Comparison of ENCODE assay signal across 22 cellular contexts in genomic region chr14:51929156-51929555, GRCh38.
DNase-seq lines count a peak whose midpoint lies in the region; ATAC-seq and TF ChIP-seq lines count a peak whose summit lies in the region.
"Had no signal": no experiment of that assay in that cellular context is flagged by ENCODE, and none has a peak within 500 bp of the region (broad histone marks: within the 10 kb centered on the region; RNA-seq: fewer than 3 reads in every experiment).

No MANE protein-coding gene starts in this region.

- H3K36me3 Mint-ChIP-seq in CD4-positive, CD25-positive, alpha-beta regulatory T cell, result peaks cover 35% of the 10 kb centered on the region

- H3K79me2 ChIP-seq in SK-N-SH (ENCODE audit: insufficient read depth), result no peaks in the 10 kb centered on the region

- ATAC-seq in CD4-positive, CD25-positive, alpha-beta regulatory T cell (ENCODE audit: low read depth in 2 of 2), result no peak
- ATAC-seq: left colon had no signal

- POLR2A ChIA-PET in SK-N-SH (lab: Yijun Ruan, JAX), result no interaction called here

- peaks cover 36 to 84% (median 66%) of the 10 kb centered on the region in 4 donors for H3K4me1 Mint-ChIP-seq in CD4-positive, CD25-positive, alpha-beta regulatory T cell

- no peak overlapping the region for H3K27ac ChIP-seq in CD4-positive, CD25-positive, alpha-beta regulatory T cell (ENCODE audit: insufficient read depth, low read length, poor library complexity, severe bottlenecking)
- H3K27ac ChIP-seq in SK-N-SH (ENCODE audit: low read depth in 2 of 2, low read length in 1 of 2), result peak overlapping the region; percentile 47 to 55; a peak in 3 of 4 replicates
- H3K27ac ChIP-seq: BLaER1 treated with 17β-estradiol and CSF1 and Interleukin-3, amounts not matched to agents 10 nM and 100 nM; esophagus muscularis mucosa; SK-N-MC had no signal

- no peaks in the 10 kb centered on the region for H3K27me3 Mint-ChIP-seq in CD4-positive, CD25-positive, alpha-beta regulatory T cell
- H3K27me3 Mint-ChIP-seq: dendritic cell treated with granulocyte-macrophage colony-stimulating factor and Interleukin-4, amounts not matched to agents 40 ng/mL and 50 ng/mL, for 4 days; stimulated activated naive CD8-positive, alpha-beta T cell treated with anti-CD3 and anti-CD28 coated beads, Interleukin-15, Interleukin-2, amounts not matched to agents 100 ng/mL and 50 ng/mL, for 24 hours had no signal

- H3K4me3 ChIP-seq in CD4-positive, CD25-positive, alpha-beta regulatory T cell (ENCODE audit: low read depth, low read length), result peak overlapping the region; percentile 18
- H3K4me3 ChIP-seq in SK-N-SH (ENCODE audit: low read depth in 2 of 2, low read length in 1 of 2), result no peak overlapping the region
- H3K4me3 ChIP-seq: BLaER1 treated with 17β-estradiol and CSF1 and Interleukin-3, amounts not matched to agents 10 nM and 100 nM; esophagus muscularis mucosa; SK-N-MC had no signal

- H3K4me1 ChIP-seq in CD4-positive, CD25-positive, alpha-beta regulatory T cell (ENCODE audit: control insufficient read depth, insufficient read depth, low read length, poor library complexity, severe bottlenecking), result peaks cover 14% of the 10 kb centered on the region
- peaks cover 7 to 20% of the 10 kb centered on the region in 2 experiments; a peak in 2 of 4 replicates for H3K4me1 ChIP-seq in SK-N-SH (ENCODE audit: control insufficient read depth in 1 of 2, insufficient read depth in 2 of 2, low read depth in 1 of 2, low read length in 1 of 2)

- H3K9me2 ChIP-seq in SK-N-SH, result no peaks in the 10 kb centered on the region

- H3K27ac Mint-ChIP-seq in CD4-positive, CD25-positive, alpha-beta regulatory T cell, result peak overlapping the region; percentile 11 to 92 (median 54)
- H3K27ac Mint-ChIP-seq: dendritic cell treated with granulocyte-macrophage colony-stimulating factor and Interleukin-4, amounts not matched to agents 40 ng/mL and 50 ng/mL, for 4 days; H9; progenitor cell of endocrine pancreas had no signal

- TF ChIP-seq EP300 in SK-N-SH (IDR thresholded peaks at IDR 0.05; ENCODE audit: borderline replicate concordance in 1 of 2, low read depth in 1 of 2, low read length in 1 of 2), result 0 out of 4 replicates have a peak, but pooled peaks of 1 of the 2 experiments have one; percentile 8

- no peaks in the 10 kb centered on the region for H4K20me1 ChIP-seq in SK-N-SH (ENCODE audit: insufficient read depth)

- no peak overlapping the region for H3K9ac ChIP-seq in SK-N-SH
- H3K9ac ChIP-seq: BLaER1 treated with 17β-estradiol and CSF1 and Interleukin-3, amounts not matched to agents 10 nM and 100 nM had no signal

- H3K27me3 ChIP-seq in CD4-positive, CD25-positive, alpha-beta regulatory T cell (ENCODE audit: control insufficient read depth, insufficient read depth, low read length), result no peaks in the 10 kb centered on the region
- no peaks in the 10 kb centered on the region for H3K27me3 ChIP-seq in SK-N-SH (ENCODE audit: insufficient read depth)
- H3K27me3 ChIP-seq: BLaER1 treated with 17β-estradiol and CSF1 and Interleukin-3, amounts not matched to agents 10 nM and 100 nM; esophagus muscularis mucosa had no signal

- no peak for DNase-seq in CD4-positive, CD25-positive, alpha-beta regulatory T cell
- DNase-seq in SK-N-SH, result no peak
- peak; percentile 17 for DNase-seq in fibroblast of peridontal ligament (ENCODE audit: extremely low read depth)
- peak; percentile 11 for DNase-seq in pons (ENCODE audit: low spot score)
- DNase-seq in NCI-H146 treated with DMSO at 0.1 percent for 48 hours (lab: John Stamatoyannopoulos, UW; ENCODE audit: unreplicated experiment), result no peak
- DNase-seq in NCI-H345 treated with DMSO at 0.1 percent for 48 hours (lab: John Stamatoyannopoulos, UW; ENCODE audit: unreplicated experiment), result no peak
- no peak for DNase-seq in cortex of kidney (lab: John Stamatoyannopoulos, UW)
- no peak for DNase-seq in SHP77 (lab: John Stamatoyannopoulos, UW)
- DNase-seq: activated CD4-positive, alpha-beta T cell treated with anti-CD3 and anti-CD28 coated beads, Interleukin-2, amount 50 U/mL, for 48 hours; DND-41; H9; left colon; NCI-H2029 treated with DMSO at 0.1 percent for 48 hours; NCI-H524 treated with DMSO at 0.1 percent for 48 hours; OCI-M1; stimulated activated CD4-positive, alpha-beta T cell treated with anti-CD3 and anti-CD28 coated beads, Interleukin-12 subunit alpha, Interleukin-12 subunit beta, amount 100 ng/mL, for 4 hours had no signal

- no peaks in the 10 kb centered on the region for H3K9me3 ChIP-seq in CD4-positive, CD25-positive, alpha-beta regulatory T cell (ENCODE audit: control insufficient read depth in 2 of 2, low read length in 2 of 2)
- H3K9me3 ChIP-seq in SK-N-SH, result no peaks in the 10 kb centered on the region
- H3K9me3 ChIP-seq: esophagus muscularis mucosa had no signal

- no peak overlapping the region for H3K4me3 Mint-ChIP-seq in CD4-positive, CD25-positive, alpha-beta regulatory T cell
- H3K4me3 Mint-ChIP-seq: dendritic cell treated with granulocyte-macrophage colony-stimulating factor and Interleukin-4, amounts not matched to agents 40 ng/mL and 50 ng/mL, for 4 days; H9; stimulated activated naive CD8-positive, alpha-beta T cell treated with anti-CD3 and anti-CD28 coated beads, Interleukin-15, Interleukin-2, amounts not matched to agents 100 ng/mL and 50 ng/mL, for 24 hours had no signal

- CTCF ChIA-PET in SK-N-SH (lab: Yijun Ruan, JAX), result interaction anchor here (1.1 kb wide), 1 partner anchor 11 kb away, joined by 3 read pairs; no protein-coding TSS in a partner anchor

- H3K4me2 ChIP-seq in SK-N-SH, result 0 out of 2 replicates have a peak overlapping the region, but pooled peaks have one; percentile 3
- H3K4me2 ChIP-seq: BLaER1 treated with 17β-estradiol and CSF1 and Interleukin-3, amounts not matched to agents 10 nM and 100 nM had no signal

- no peak for TF ChIP-seq CTCF in SK-N-SH (IDR thresholded peaks at IDR 0.05)

- H2AFZ ChIP-seq in SK-N-SH (ENCODE audit: low read depth), result no peak overlapping the region

- TF ChIP-seq RAD21 in SK-N-SH (IDR thresholded peaks at IDR 0.05; ENCODE audit: low read length), result no peak

- peaks cover 0 to 2% (median 0%) of the 10 kb centered on the region in 7 donors for H3K9me3 Mint-ChIP-seq in CD4-positive, CD25-positive, alpha-beta regulatory T cell
- H3K9me3 Mint-ChIP-seq: H9 had no signal

- peaks cover 27% of the 10 kb centered on the region for H3K36me3 ChIP-seq in CD4-positive, CD25-positive, alpha-beta regulatory T cell (ENCODE audit: control insufficient read depth, insufficient read depth, low read length)
- H3K36me3 ChIP-seq in SK-N-SH (replicated peaks in 1 of 2; ENCODE audit: control insufficient read depth in 1 of 2, insufficient read depth in 2 of 2, low read length in 1 of 2), result no peaks in the 10 kb centered on the region
- H3K36me3 ChIP-seq: esophagus muscularis mucosa had no signal

- WGBS in SK-N-SH (ENCODE audit: low lambda C conversion rate), result 18% methylated on average over 3 of the region's 3 CpGs

- H3F3A ChIP-seq in SK-N-SH (replicated peaks; ENCODE audit: insufficient read depth), result peaks cover 11% of the 10 kb centered on the region

TF ChIP-seq in SK-N-SH, 30 proteins besides CTCF, POLR2A, EP300 and RAD21:
- TF ChIP-seq FOSL2 (IDR thresholded peaks at IDR 0.05; ENCODE audit: borderline replicate concordance, low read depth), result peak; percentile 73; the same call in 1 of the 2 replicates
- 0 out of 2 replicates have a peak, but pooled peaks have one; percentile 42 for TF ChIP-seq PBX3 (IDR thresholded peaks at IDR 0.05)
- peak; percentile 56 for TF ChIP-seq TCF12 (IDR thresholded peaks at IDR 0.05)
- TF ChIP-seq RXRA (IDR thresholded peaks at IDR 0.05; ENCODE audit: borderline replicate concordance, low read depth), result no peak
- no peak for TF ChIP-seq MXI1 (IDR thresholded peaks at IDR 0.05; ENCODE audit: low read depth, low read length)
- 0 out of 2 replicates have a peak, but pooled peaks have one; percentile 23 for TF ChIP-seq NFIC (IDR thresholded peaks at IDR 0.05; ENCODE audit: borderline replicate concordance)
- TF ChIP-seq YY1 (IDR thresholded peaks at IDR 0.05; ENCODE audit: low read depth), result peak; percentile 25; the same call in 1 of the 2 replicates
- peak; percentile 73 for TF ChIP-seq JUND (IDR thresholded peaks at IDR 0.05)
- no peak for TF ChIP-seq SMC3 (IDR thresholded peaks at IDR 0.05; ENCODE audit: low read depth, low read length)
- no peak for TF ChIP-seq EZH2phosphoT487 (IDR thresholded peaks at IDR 0.05; ENCODE audit: borderline replicate concordance, low read depth)
- no peak for TF ChIP-seq FOXJ3 (CRISPR knock-in tag; IDR thresholded peaks at IDR 0.05)
- 0 out of 2 replicates have a peak, but pooled peaks have one; percentile 33 for TF ChIP-seq MEF2A (IDR thresholded peaks at IDR 0.05; ENCODE audit: borderline replicate concordance, low read depth)
- TF ChIP-seq TEAD4 (IDR thresholded peaks at IDR 0.05; ENCODE audit: borderline replicate concordance, insufficient read depth), result no peak

Comparison
In these comparisons a context has a peak if more than half of its experiments do, and no peak if none do; other contexts are left out.
1. DNase-seq: peak in fibroblast of peridontal ligament (single experiment) and pons (single experiment); none in CD4-positive, CD25-positive, alpha-beta regulatory T cell (0 of 3), SK-N-SH (single experiment), NCI-H146 treated with DMSO at 0.1 percent for 48 hours (single experiment), NCI-H345 treated with DMSO at 0.1 percent for 48 hours (single experiment), cortex of kidney (single experiment) and SHP77 (0 of 2).